ENCODE assay signal across 10 cellular contexts in the genomic region with DNA sequence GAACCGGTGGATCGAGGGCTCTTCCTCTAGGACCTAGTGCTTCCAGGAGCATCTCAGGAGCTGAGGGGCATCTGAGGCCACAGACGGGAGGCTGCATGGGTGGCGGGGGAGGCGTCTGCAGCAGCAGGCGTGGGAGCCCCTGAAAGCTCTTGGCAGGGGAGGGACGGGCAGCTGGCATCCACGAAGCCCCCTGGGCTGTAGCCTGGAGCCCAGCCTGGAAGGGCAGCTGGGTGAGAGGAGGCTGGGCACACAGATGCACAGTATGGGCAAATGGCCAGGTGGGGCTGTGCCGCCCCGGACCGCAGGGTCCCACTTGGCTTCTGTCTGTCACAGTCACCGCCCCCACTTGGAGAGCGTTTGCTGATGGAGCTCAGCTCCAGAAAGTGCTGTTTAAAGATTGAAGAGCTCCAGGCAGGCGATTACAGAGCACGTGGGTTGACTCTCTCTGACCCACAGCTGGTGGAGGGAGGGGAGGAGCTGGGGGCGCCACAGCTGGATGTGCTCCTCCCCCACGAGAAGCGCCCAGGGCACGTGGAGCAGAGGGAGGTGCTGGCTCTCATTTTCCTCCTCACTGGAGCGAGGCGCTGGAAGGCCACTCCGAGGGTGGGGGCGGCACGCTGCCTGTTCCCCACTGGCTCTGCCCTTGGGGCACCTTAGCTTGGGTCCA.
A peak's percentile ranks its signal among the peaks of the same experiment; 100 is the strongest.
DNase-seq lines count a peak whose midpoint lies in the region; ATAC-seq and TF ChIP-seq lines count a peak whose summit lies in the region.
"Had no signal": no experiment of that assay in that cellular context is flagged by ENCODE, and none has a peak within 500 bp of the region (broad histone marks: within the 10 kb centered on the region; RNA-seq: fewer than 3 reads in every experiment).

No MANE protein-coding gene starts in this region.

- no peaks in the 10 kb centered on the region for H3K36me3 Mint-ChIP-seq in activated T-cell treated with anti-CD3 and anti-CD28 coated beads, Interleukin-2, amount 50 U/mL, for 24 hours (ENCODE audit: low read depth)
- H3K36me3 Mint-ChIP-seq in activated T-cell treated with anti-CD3 and anti-CD28 coated beads, Interleukin-2, amount 50 U/mL, for 4 hours (ENCODE audit: insufficient read depth), result no peaks in the 10 kb centered on the region
- H3K36me3 Mint-ChIP-seq in natural killer cell, result no peaks in the 10 kb centered on the region

- no peaks in the 10 kb centered on the region for H3K4me1 Mint-ChIP-seq in activated T-cell treated with anti-CD3 and anti-CD28 coated beads, Interleukin-2, amount 50 U/mL, for 24 hours (ENCODE audit: low read depth)
- no peaks in the 10 kb centered on the region for H3K4me1 Mint-ChIP-seq in activated T-cell treated with anti-CD3 and anti-CD28 coated beads, Interleukin-2, amount 50 U/mL, for 4 hours (ENCODE audit: low read depth)
- peaks cover 0 to 1% of the 10 kb centered on the region in 2 donors for H3K4me1 Mint-ChIP-seq in natural killer cell

- no peaks in the 10 kb centered on the region for H3K27me3 Mint-ChIP-seq in activated T-cell treated with anti-CD3 and anti-CD28 coated beads, Interleukin-2, amount 50 U/mL, for 24 hours
- no peaks in the 10 kb centered on the region for H3K27me3 Mint-ChIP-seq in activated T-cell treated with anti-CD3 and anti-CD28 coated beads, Interleukin-2, amount 50 U/mL, for 4 hours (ENCODE audit: low read depth)
- no peaks in the 10 kb centered on the region for H3K27me3 Mint-ChIP-seq in natural killer cell (ENCODE audit: low read depth in 2 of 2)

- TF ChIP-seq CTCF in hepatocyte (IDR thresholded peaks at IDR 0.05; ENCODE audit: poor library complexity) (no peak), upper lobe of right lung (IDR thresholded peaks at IDR 0.05) (no peak), natural killer cell (IDR thresholded peaks at IDR 0.05) (no peak)

- no peak overlapping the region for H3K4me3 Mint-ChIP-seq in activated T-cell treated with anti-CD3 and anti-CD28 coated beads, Interleukin-2, amount 50 U/mL, for 24 hours
- no peak overlapping the region for H3K4me3 Mint-ChIP-seq in activated T-cell treated with anti-CD3 and anti-CD28 coated beads, Interleukin-2, amount 50 U/mL, for 4 hours
- no peak overlapping the region for H3K4me3 Mint-ChIP-seq in natural killer cell

- 55% methylated on average over 21 of the region's 24 CpGs for WGBS in hepatocyte (ENCODE audit: low lambda C conversion rate, missing lambda C conversion rate)

- no peaks in the 10 kb centered on the region for H3K9me3 Mint-ChIP-seq in activated T-cell treated with anti-CD3 and anti-CD28 coated beads, Interleukin-2, amount 50 U/mL, for 24 hours
- no peaks in the 10 kb centered on the region for H3K9me3 Mint-ChIP-seq in activated T-cell treated with anti-CD3 and anti-CD28 coated beads, Interleukin-2, amount 50 U/mL, for 4 hours
- H3K9me3 Mint-ChIP-seq in natural killer cell, result no peaks in the 10 kb centered on the region

- peaks cover 7% of the 10 kb centered on the region for H3K4me1 ChIP-seq in hepatocyte (ENCODE audit: insufficient read depth)
- no peaks in the 10 kb centered on the region for H3K4me1 ChIP-seq in upper lobe of right lung

- no peak overlapping the region for H3K4me3 ChIP-seq in hepatocyte
- H3K4me3 ChIP-seq in upper lobe of right lung, result no peak overlapping the region

- H3K9me3 ChIP-seq in hepatocyte (ENCODE audit: low read depth) (no peaks in the 10 kb centered on the region), upper lobe of right lung (no peaks in the 10 kb centered on the region)

- ATAC-seq in activated T-cell treated with anti-CD3 and anti-CD28 coated beads, Interleukin-2, amount 50 U/mL, for 4 hours, result no peak
- ATAC-seq in upper lobe of right lung (peak; percentile 13), GM21528 (IDR thresholded peaks at IDR 0.05; ENCODE audit: low FRiP score, unreplicated experiment) (no peak), natural killer cell (no peak)
- ATAC-seq: activated CD4-positive, CD25-positive, alpha-beta regulatory T cell treated with anti-CD3 and anti-CD28 coated beads, Interleukin-2, amount 50 U/mL, for 24 hours had no signal

- H3K36me3 ChIP-seq in hepatocyte (replicated peaks; ENCODE audit: insufficient read depth, low read depth) (no peaks in the 10 kb centered on the region), upper lobe of right lung (no peaks in the 10 kb centered on the region)

- H3K4me2 ChIP-seq in hepatocyte, result no peak overlapping the region

- DNase-seq in activated T-cell treated with anti-CD3 and anti-CD28 coated beads, Interleukin-2, amount 50 U/mL, for 24 hours, result peak; percentile 15
- no peak for DNase-seq in activated T-cell treated with anti-CD3 and anti-CD28 coated beads, Interleukin-2, amount 50 U/mL, for 4 hours
- DNase-seq in NCI-H510A treated with DMSO at 0.1 percent for 48 hours (lab: John Stamatoyannopoulos, UW), result peak; percentile 80
- DNase-seq in hepatocyte (ENCODE audit: low spot score), result peak; percentile 54
- DNase-seq in upper lobe of right lung, result peak; percentile 60
- DNase-seq in natural killer cell, result no peak
- no peak for DNase-seq in NCI-H526 treated with DMSO at 0.1 percent for 48 hours (lab: John Stamatoyannopoulos, UW)
- DNase-seq: Kasumi-1 had no signal

- H2AFZ ChIP-seq in hepatocyte, result no peak overlapping the region

- no peaks in the 10 kb centered on the region for H3K79me2 ChIP-seq in hepatocyte

- no peaks in the 10 kb centered on the region for H3K9me2 ChIP-seq in hepatocyte (replicated peaks; ENCODE audit: insufficient read depth)

- no peak overlapping the region for H3K27ac Mint-ChIP-seq in activated T-cell treated with anti-CD3 and anti-CD28 coated beads, Interleukin-2, amount 50 U/mL, for 24 hours
- H3K27ac Mint-ChIP-seq in natural killer cell, result no peak overlapping the region

- intact Hi-C loops in upper lobe of right lung (cut with DNase I) (no loop called here), natural killer cell (cut with micrococcal nuclease) (no loop called here)

- H3K27ac ChIP-seq in hepatocyte, result no peak overlapping the region
- no peak overlapping the region for H3K27ac ChIP-seq in upper lobe of right lung

- H4K20me1 ChIP-seq in hepatocyte (ENCODE audit: insufficient read depth, poor library complexity, severe bottlenecking), result no peaks in the 10 kb centered on the region

- H3K27me3 ChIP-seq in hepatocyte (no peaks in the 10 kb centered on the region), upper lobe of right lung (no peaks in the 10 kb centered on the region)

Comparison
In these comparisons a context has a peak if more than half of its experiments do, and no peak if none do; other contexts are left out.
1. DNase-seq: peak in activated T-cell treated with anti-CD3 and anti-CD28 coated beads, Interleukin-2, amount 50 U/mL, for 24 hours (single experiment), NCI-H510A treated with DMSO at 0.1 percent for 48 hours (single experiment), hepatocyte (single experiment) and upper lobe of right lung (single experiment); none in activated T-cell treated with anti-CD3 and anti-CD28 coated beads, Interleukin-2, amount 50 U/mL, for 4 hours (single experiment), natural killer cell (single experiment) and NCI-H526 treated with DMSO at 0.1 percent for 48 hours (single experiment).